ENCODE assay signal across 1 cellular context in the genomic region with DNA sequence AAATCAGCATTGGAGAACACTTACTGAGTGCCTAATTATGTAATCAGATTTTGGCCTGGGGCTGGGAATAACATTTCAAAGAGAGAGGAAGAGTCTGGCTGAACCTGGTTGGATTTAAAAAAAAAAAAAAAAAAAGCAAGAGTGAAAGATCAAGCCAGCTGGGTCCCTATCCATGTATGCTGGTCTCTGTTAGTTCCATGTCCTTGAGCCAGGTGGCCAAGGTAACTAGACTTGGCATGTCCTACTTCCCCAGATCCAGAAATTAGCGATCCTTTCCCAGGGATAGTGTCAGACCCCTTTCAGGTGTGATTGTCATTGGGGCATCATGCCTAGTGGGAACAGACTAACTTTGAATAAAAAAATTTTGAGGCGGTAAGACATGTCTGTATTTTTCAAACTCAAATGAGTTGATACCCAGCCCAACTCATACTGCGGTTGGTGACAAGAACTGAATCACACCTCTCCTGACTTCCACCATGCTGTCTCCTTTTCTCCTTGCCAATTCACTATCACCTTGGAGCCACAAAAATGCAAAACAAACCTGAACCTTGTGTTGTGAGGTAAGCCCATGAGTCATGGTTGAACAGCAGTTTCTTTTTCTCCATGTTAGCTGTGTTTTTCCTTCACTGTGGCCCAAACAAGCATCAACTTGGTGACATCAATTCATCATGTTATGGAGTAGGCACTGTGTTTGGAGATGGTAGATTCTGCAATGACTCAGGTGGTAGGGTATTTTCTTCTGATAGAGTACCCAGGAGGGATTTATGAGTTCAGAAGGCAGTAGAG.
TF ChIP-seq lines count a peak whose summit lies in the region.

No MANE protein-coding gene starts in this region.

TF ChIP-seq in IMR-90, 13 proteins besides CTCF, POLR2A, EP300 and RAD21 (continued from another document):
- no peak for TF ChIP-seq ELK1 (IDR thresholded peaks at IDR 0.05; ENCODE audit: borderline replicate concordance, low read depth, low read length)
